ENCODE assay signal across 34 cellular contexts in the genomic region with DNA sequence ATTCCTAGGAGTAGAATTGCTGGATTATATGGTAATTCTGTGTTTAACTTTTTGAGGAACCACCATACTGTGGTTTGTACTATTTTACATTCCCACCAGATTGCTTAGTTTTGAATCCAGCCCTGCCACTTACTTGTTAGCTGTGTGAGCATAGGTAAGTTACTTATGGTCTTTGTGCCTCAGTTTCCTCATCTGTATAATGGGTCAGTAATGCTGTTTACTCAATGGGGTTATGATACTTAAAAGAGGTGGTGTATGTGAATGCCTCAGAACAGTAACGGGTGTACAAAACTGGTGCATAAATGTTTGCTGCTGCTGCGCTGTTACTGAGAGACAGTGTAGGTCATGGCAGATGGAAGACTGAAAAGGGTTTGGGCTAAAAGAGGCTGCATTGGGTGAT.
"Had no signal": no experiment of that assay in that cellular context is flagged by ENCODE, and none has a peak within 500 bp of the region (broad histone marks: within the 10 kb centered on the region; RNA-seq: fewer than 3 reads in every experiment).

No MANE protein-coding gene starts in this region.

- H3K4me1 ChIP-seq: adrenal gland, body of pancreas, breast epithelium had no signal

- H3K9me3 ChIP-seq: adrenal gland, ascending aorta, breast epithelium had no signal

- ATAC-seq: activated naive CD4-positive, alpha-beta T cell treated with anti-CD3 and anti-CD28 coated beads, Interleukin-2, amount 50 U/mL, for 72 hours; activated naive CD8-positive, alpha-beta T cell treated with anti-CD3 and anti-CD28 coated beads, Interleukin-2, amount 50 U/mL, for 24 hours; activated T-cell treated with anti-CD3 and anti-CD28 coated beads, Interleukin-2, amount 50 U/mL, for 4 hours; activated T-cell treated with anti-CD3 and anti-CD28 coated beads, Interleukin-2, amount 50 U/mL, for 72 hours; activated T-helper 17 cell treated with anti-CD3 and anti-CD28 coated beads, Interleukin-2, amount 50 U/mL, for 72 hours; body of pancreas had no signal

- DNase-seq: activated effector memory CD4-positive, alpha-beta T cell treated with anti-CD3 and anti-CD28 coated beads, Interleukin-2, amount 50 U/mL, for 16 hours; activated effector memory CD4-positive, alpha-beta T cell treated with Interleukin-2 at 50 U/mL for 16 hours; activated gamma-delta T cell; activated gamma-delta T cell treated with Interleukin-2 at 50 U/mL for 16 hours; activated naive CD4-positive, alpha-beta T cell; activated naive CD4-positive, alpha-beta T cell treated with anti-CD3 and anti-CD28 coated beads for 36 hours; activated naive CD4-positive, alpha-beta T cell treated with anti-CD3 and anti-CD28 coated beads, Interleukin-2, amount 10 ng/mL, durations not matched to agents 7 days and 5 days; activated naive CD4-positive, alpha-beta T cell treated with anti-CD3 and anti-CD28 coated beads, Interleukin-2, amount 50 U/mL, for 16 hours; activated naive CD4-positive, alpha-beta T cell treated with Interleukin-2 at 50 U/mL for 16 hours; activated naive CD8-positive, alpha-beta T cell treated with anti-CD3 and anti-CD28 coated beads for 36 hours; activated naive CD8-positive, alpha-beta T cell treated with anti-CD3 and anti-CD28 coated beads, Interleukin-2, amount 10 ng/mL, durations not matched to agents 7 days and 5 days; activated naive CD8-positive, alpha-beta T cell treated with anti-CD3 and anti-CD28 coated beads, Interleukin-2, amount 50 U/mL, for 24 hours; activated T-cell treated with anti-CD3 and anti-CD28 coated beads, Interleukin-2, amount 50 U/mL, for 1 hour; activated T-cell treated with anti-CD3 and anti-CD28 coated beads, Interleukin-2, amount 50 U/mL, for 24 hours; activated T-cell treated with anti-CD3 and anti-CD28 coated beads, Interleukin-2, amount 50 U/mL, for 4 hours; activated T-cell treated with anti-CD3 and anti-CD28 coated beads, Interleukin-2, amount 50 U/mL, for 48 hours; activated T-cell treated with anti-CD3 and anti-CD28 coated beads, Interleukin-2, amount 50 U/mL, for 72 hours; adrenal gland; amniotic stem cell; amygdala; anterior cingulate cortex; aorta; body of pancreas; brain microvascular endothelial cell; caudate nucleus; central memory CD4-positive, alpha-beta T cell; cerebellar nuclear complex had no signal

- H3K27me3 ChIP-seq: adrenal gland, ascending aorta, body of pancreas, brain microvascular endothelial cell, breast epithelium, cardiac muscle cell had no signal

- H3K36me3 ChIP-seq: adrenal gland, ascending aorta, brain microvascular endothelial cell, breast epithelium, cardiac muscle cell had no signal

- H3K27ac ChIP-seq: adrenal gland, ascending aorta, body of pancreas, brain microvascular endothelial cell, breast epithelium, cardiac muscle cell had no signal

- FAIRE-seq: astrocyte, bronchial epithelial cell had no signal

- H3K4me3 ChIP-seq: adrenal gland, ascending aorta, body of pancreas, breast epithelium, cardiac muscle cell had no signal
